Comparison of ENCODE assay signal across 17 cellular contexts in the genomic region with DNA sequence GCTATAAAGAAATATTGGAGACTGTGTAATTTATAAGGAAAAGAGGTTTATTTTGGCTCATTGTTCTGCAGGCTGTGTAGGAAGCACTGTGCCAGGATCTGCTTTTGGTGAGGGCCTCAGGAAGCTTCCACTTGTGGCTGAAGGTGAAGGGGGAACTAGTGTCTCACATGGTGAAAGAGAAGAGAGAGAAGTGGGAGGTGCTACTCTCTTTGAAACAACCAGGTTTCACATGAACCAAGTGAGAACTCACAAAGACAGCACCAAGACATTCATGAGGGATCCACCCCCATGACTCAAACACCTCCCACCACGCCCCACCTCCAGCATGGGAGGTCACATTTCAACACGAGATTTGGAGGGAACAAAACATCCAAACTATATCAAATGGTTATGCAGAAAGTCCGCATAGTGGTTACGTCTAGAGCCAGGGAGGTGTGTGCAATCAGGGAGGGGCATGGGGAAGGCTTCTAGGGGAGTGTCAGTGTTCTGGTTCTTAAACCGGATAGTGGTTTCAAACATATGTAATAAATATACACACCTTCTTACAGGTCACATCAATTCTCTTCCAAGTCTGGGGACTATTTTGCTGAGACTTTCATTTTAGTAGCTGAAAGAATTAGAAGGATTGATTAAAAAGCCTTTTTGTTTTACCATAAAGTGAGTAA.
DNase-seq lines count a peak whose midpoint lies in the region; ATAC-seq and TF ChIP-seq lines count a peak whose summit lies in the region.
"Had no signal": no experiment of that assay in that cellular context is flagged by ENCODE, and none has a peak within 500 bp of the region (broad histone marks: within the 10 kb centered on the region; RNA-seq: fewer than 3 reads in every experiment).

No MANE protein-coding gene starts in this region.

- peak; percentile 11 for ATAC-seq in activated T-helper 17 cell treated with anti-CD3 and anti-CD28 coated beads, Interleukin-2, amount 50 U/mL, for 72 hours (replicated peaks)
- ATAC-seq in GM18870 (IDR thresholded peaks at IDR 0.05; ENCODE audit: unreplicated experiment): no peak
- ATAC-seq: A549 had no signal

- H3K4me1 ChIP-seq in mesendoderm (ENCODE audit: control insufficient read depth, low read depth, low read length): peaks cover 20% of the 10 kb centered on the region

- H3K79me1 ChIP-seq in mesendoderm (ENCODE audit: low read length): peaks cover 21% of the 10 kb centered on the region

- H3K4ac ChIP-seq in mesendoderm (ENCODE audit: low read depth, low read length): no peak overlapping the region

- H3K36me3 ChIP-seq in mesendoderm (ENCODE audit: control insufficient read depth, insufficient read depth, low read length): no peaks in the 10 kb centered on the region
- H3K36me3 ChIP-seq: Peyer's patch had no signal

- peaks cover 78% of the 10 kb centered on the region for H3K79me2 ChIP-seq in mesendoderm (ENCODE audit: control insufficient read depth, insufficient read depth, low read length)

- H4K8ac ChIP-seq in mesendoderm (ENCODE audit: low read depth, low read length): no peak overlapping the region

- no peak overlapping the region for H2AK5ac ChIP-seq in mesendoderm (ENCODE audit: low read length)

- no peak for TF ChIP-seq CTCF in HFFc6 (IDR thresholded peaks at IDR 0.05)

- H3K56ac ChIP-seq in mesendoderm (ENCODE audit: low read length): no peak overlapping the region

- H3K9me3 Mint-ChIP-seq in HFFc6: peaks cover 52% of the 10 kb centered on the region
- peaks cover 6% of the 10 kb centered on the region for H3K9me3 Mint-ChIP-seq in activated T-helper 17 cell treated with anti-CD3 and anti-CD28 coated beads, Interleukin-2, amount 50 U/mL, for 72 hours

- H3K4me1 Mint-ChIP-seq in HFFc6 (ENCODE audit: low read depth): peaks cover 72% of the 10 kb centered on the region
- H3K4me1 Mint-ChIP-seq in activated T-helper 17 cell treated with anti-CD3 and anti-CD28 coated beads, Interleukin-2, amount 50 U/mL, for 72 hours: no peaks in the 10 kb centered on the region
- H3K4me1 Mint-ChIP-seq: CD4-positive, CD25-positive, alpha-beta regulatory T cell had no signal

- H3K36me3 Mint-ChIP-seq in HFFc6 (ENCODE audit: low read depth): peaks cover 68% of the 10 kb centered on the region
- H3K36me3 Mint-ChIP-seq in activated T-helper 17 cell treated with anti-CD3 and anti-CD28 coated beads, Interleukin-2, amount 50 U/mL, for 72 hours (ENCODE audit: low read depth): no peaks in the 10 kb centered on the region
- H3K36me3 Mint-ChIP-seq: CD4-positive, CD25-positive, alpha-beta regulatory T cell had no signal

- no peak overlapping the region for H2BK120ac ChIP-seq in mesendoderm (ENCODE audit: low read depth, low read length)

- no peak overlapping the region for H3K4me3 ChIP-seq in mesendoderm (ENCODE audit: low read length)
- H3K4me3 ChIP-seq: A549, Peyer's patch had no signal

- no peaks in the 10 kb centered on the region; the same call in none of the 2 replicates for H3K27me3 Mint-ChIP-seq in HFFc6 (ENCODE audit: insufficient read depth)
- no peaks in the 10 kb centered on the region for H3K27me3 Mint-ChIP-seq in activated T-helper 17 cell treated with anti-CD3 and anti-CD28 coated beads, Interleukin-2, amount 50 U/mL, for 72 hours

- WGBS in mesendoderm (ENCODE audit: extremely low coverage, insufficient coverage, low lambda C conversion rate): no CpG with 5 or more reads among the region's 5 CpGs

- peak overlapping the region; percentile 62 for H3K27ac Mint-ChIP-seq in HFFc6
- no peak overlapping the region for H3K27ac Mint-ChIP-seq in activated T-helper 17 cell treated with anti-CD3 and anti-CD28 coated beads, Interleukin-2, amount 50 U/mL, for 72 hours
- H3K27ac Mint-ChIP-seq: CD4-positive, CD25-positive, alpha-beta regulatory T cell had no signal

- no peaks in the 10 kb centered on the region for H3K27me3 ChIP-seq in mesendoderm (ENCODE audit: insufficient read depth, low read length, poor library complexity)
- H3K27me3 ChIP-seq: Peyer's patch had no signal

- no peak overlapping the region for H4K5ac ChIP-seq in mesendoderm (ENCODE audit: low read length)

- in situ Hi-C loops in Caki2 (cut with HindIII; ENCODE audit: low pct_unique_long_range_greater_than_20kb, low sequenced_read_pairs): no loop called here

- H2BK5ac ChIP-seq in mesendoderm (ENCODE audit: low read length): no peak overlapping the region

- no peak overlapping the region for H3K9ac ChIP-seq in mesendoderm (ENCODE audit: low read length)

- H3K4me2 ChIP-seq in mesendoderm (ENCODE audit: low read length): no peak overlapping the region
- H3K4me2 ChIP-seq: A549 had no signal

- no peak overlapping the region for H2BK15ac ChIP-seq in mesendoderm (replicated peaks; ENCODE audit: low read depth)

- H3K18ac ChIP-seq in mesendoderm (ENCODE audit: low read length): no peak overlapping the region

- H3K27ac ChIP-seq in mesendoderm (ENCODE audit: low read depth, low read length): no peak overlapping the region
- H3K27ac ChIP-seq: A549, Peyer's patch had no signal

- no peak overlapping the region for H3K23ac ChIP-seq in mesendoderm (ENCODE audit: low read length)

- DNase-seq in Caki2 (ENCODE audit: low read depth) (peak; percentile 43), HFFc6 (no peak), mesendoderm (peak; percentile 44), AG08396 (ENCODE audit: low spot score) (no peak)
- DNase-seq in activated naive CD4-positive, alpha-beta T cell treated with Interleukin-2 at 50 U/mL for 16 hours: no peak
- DNase-seq: CD4-positive, CD25-positive, alpha-beta regulatory T cell; KG1; MM.1S; NCI-H1105; NCI-H1694 treated with DMSO at 0.1 percent for 48 hours; NCI-H345; NCI-H526 treated with DMSO at 0.1 percent for 48 hours; Peyer's patch; Right ventricle myocardium superior had no signal

- peak overlapping the region; percentile 39; the same call in 1 of the 2 replicates for H3K4me3 Mint-ChIP-seq in HFFc6
- H3K4me3 Mint-ChIP-seq in activated T-helper 17 cell treated with anti-CD3 and anti-CD28 coated beads, Interleukin-2, amount 50 U/mL, for 72 hours: no peak overlapping the region
- H3K4me3 Mint-ChIP-seq: CD4-positive, CD25-positive, alpha-beta regulatory T cell had no signal

Comparison
In these comparisons a context has a peak if more than half of its experiments do, and no peak if none do; other contexts are left out.
1. DNase-seq: peak in Caki2 (single experiment) and mesendoderm (single experiment); none in HFFc6 (single experiment), AG08396 (single experiment) and activated naive CD4-positive, alpha-beta T cell treated with Interleukin-2 at 50 U/mL for 16 hours (single experiment).